11 cellular contexts compared by ENCODE assay signal in the genomic region with DNA sequence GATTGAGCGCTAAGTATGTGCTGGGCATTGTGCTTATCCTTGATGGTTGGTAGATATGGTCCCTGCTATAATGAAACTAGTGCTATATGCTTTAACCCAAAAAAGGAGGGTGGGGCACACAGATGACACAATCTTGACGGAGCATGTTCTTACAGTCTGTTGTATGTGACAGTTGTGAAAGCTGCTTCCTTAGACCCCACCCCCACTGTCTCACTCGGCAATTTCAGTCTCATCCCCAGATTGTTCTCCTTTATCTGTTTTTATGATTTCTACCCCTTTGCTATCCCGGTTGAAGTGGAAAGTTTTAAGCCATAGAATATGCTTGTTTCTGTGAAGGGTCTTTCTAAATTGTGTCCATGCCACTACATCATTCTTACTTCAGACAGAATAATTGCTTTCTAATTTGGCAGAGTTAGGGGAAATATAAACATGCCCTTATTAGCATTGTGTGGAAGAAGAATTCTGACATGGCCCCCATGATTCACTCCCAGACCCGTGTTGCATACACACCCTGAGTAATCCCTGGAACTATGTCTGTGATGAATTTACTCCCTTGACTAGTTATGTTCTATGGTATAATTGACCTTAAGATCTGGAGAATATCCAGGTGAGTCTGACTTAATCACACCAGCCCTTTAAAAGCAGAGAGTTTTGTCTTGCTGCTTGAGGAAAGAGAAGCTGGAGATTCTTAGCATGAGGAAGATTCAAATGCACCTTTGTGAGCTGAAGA.
DNase-seq lines count a peak whose midpoint lies in the region; ATAC-seq lines count a peak whose summit lies in the region.
"Had no signal": no experiment of that assay in that cellular context is flagged by ENCODE, and none has a peak within 500 bp of the region (broad histone marks: within the 10 kb centered on the region; RNA-seq: fewer than 3 reads in every experiment).

No MANE protein-coding gene starts in this region.

- no peaks in the 10 kb centered on the region for H3K36me3 Mint-ChIP-seq in activated T-helper 1 cell treated with anti-CD3 and anti-CD28 coated beads, Interleukin-12 subunit alpha, Interleukin-12 subunit beta, Interleukin-2, Interleukin-4 antibody, amounts not matched to agents 30 ng/mL and 10 ng/mL and 1 ng/mL, durations not matched to agents 14 hours and 24 hours and 36 hours (ENCODE audit: low read depth)

- no peak overlapping the region for H3K4me3 Mint-ChIP-seq in activated T-helper 1 cell treated with anti-CD3 and anti-CD28 coated beads, Interleukin-12 subunit alpha, Interleukin-12 subunit beta, Interleukin-2, Interleukin-4 antibody, amounts not matched to agents 30 ng/mL and 10 ng/mL and 1 ng/mL, durations not matched to agents 14 hours and 24 hours and 36 hours

- peaks cover 4% of the 10 kb centered on the region for H3K9me3 Mint-ChIP-seq in activated T-helper 1 cell treated with anti-CD3 and anti-CD28 coated beads, Interleukin-12 subunit alpha, Interleukin-12 subunit beta, Interleukin-2, Interleukin-4 antibody, amounts not matched to agents 30 ng/mL and 10 ng/mL and 1 ng/mL, durations not matched to agents 14 hours and 24 hours and 36 hours

- peaks cover 5% of the 10 kb centered on the region for H3K4me1 Mint-ChIP-seq in activated T-helper 1 cell treated with anti-CD3 and anti-CD28 coated beads, Interleukin-12 subunit alpha, Interleukin-12 subunit beta, Interleukin-2, Interleukin-4 antibody, amounts not matched to agents 30 ng/mL and 10 ng/mL and 1 ng/mL, durations not matched to agents 14 hours and 24 hours and 36 hours (ENCODE audit: low read depth)

- H3K27me3 Mint-ChIP-seq in activated T-helper 1 cell treated with anti-CD3 and anti-CD28 coated beads, Interleukin-12 subunit alpha, Interleukin-12 subunit beta, Interleukin-2, Interleukin-4 antibody, amounts not matched to agents 30 ng/mL and 10 ng/mL and 1 ng/mL, durations not matched to agents 14 hours and 24 hours and 36 hours (ENCODE audit: insufficient read depth): peaks cover 2% of the 10 kb centered on the region

- no peak overlapping the region for H3K27ac Mint-ChIP-seq in activated T-helper 1 cell treated with anti-CD3 and anti-CD28 coated beads, Interleukin-12 subunit alpha, Interleukin-12 subunit beta, Interleukin-2, Interleukin-4 antibody, amounts not matched to agents 30 ng/mL and 10 ng/mL and 1 ng/mL, durations not matched to agents 14 hours and 24 hours and 36 hours

- DNase-seq in AG20443 (ENCODE audit: low spot score) (peak; percentile 75), LHCN-M2 (ENCODE audit: low read depth) (peak; percentile 40), amniotic epithelial cell (ENCODE audit: low read depth) (peak; percentile 90), kidney glomerular epithelial cell (lab: John Stamatoyannopoulos, UW) (peak; percentile 83), NCI-H1694 treated with DMSO at 0.1 percent for 48 hours (lab: John Stamatoyannopoulos, UW) (no peak), GM19240 (ENCODE audit: insufficient read length, low spot score) (no peak)
- DNase-seq in activated T-helper 1 cell treated with anti-CD3 and anti-CD28 coated beads, Interleukin-12 subunit alpha, Interleukin-12 subunit beta, Interleukin-2, Interleukin-4 antibody, amounts not matched to agents 30 ng/mL and 10 ng/mL and 1 ng/mL, durations not matched to agents 14 hours and 24 hours and 36 hours (ENCODE audit: low spot score): no peak
- DNase-seq: activated naive CD4-positive, alpha-beta T cell treated with Interleukin-2 at 50 U/mL for 16 hours; esophagus squamous epithelium had no signal

- intact Hi-C loops in activated T-helper 1 cell treated with anti-CD3 and anti-CD28 coated beads, Interleukin-12 subunit alpha, Interleukin-12 subunit beta, Interleukin-2, Interleukin-4 antibody, amounts not matched to agents 30 ng/mL and 10 ng/mL and 1 ng/mL, durations not matched to agents 14 hours and 24 hours and 36 hours (cut with micrococcal nuclease): no loop called here

- no peak for ATAC-seq in HG02938 (IDR thresholded peaks at IDR 0.05; ENCODE audit: unreplicated experiment)
- ATAC-seq: HCT116 had no signal

Comparison
In these comparisons a context has a peak if more than half of its experiments do, and no peak if none do; other contexts are left out.
1. DNase-seq: peak in AG20443 (single experiment), LHCN-M2 (single experiment), amniotic epithelial cell (single experiment) and kidney glomerular epithelial cell (single experiment); none in activated T-helper 1 cell treated with anti-CD3 and anti-CD28 coated beads, Interleukin-12 subunit alpha, Interleukin-12 subunit beta, Interleukin-2, Interleukin-4 antibody, amounts not matched to agents 30 ng/mL and 10 ng/mL and 1 ng/mL, durations not matched to agents 14 hours and 24 hours and 36 hours (single experiment), NCI-H1694 treated with DMSO at 0.1 percent for 48 hours (single experiment) and GM19240 (single experiment).